12 cellular contexts compared by ENCODE assay signal in the genomic region with DNA sequence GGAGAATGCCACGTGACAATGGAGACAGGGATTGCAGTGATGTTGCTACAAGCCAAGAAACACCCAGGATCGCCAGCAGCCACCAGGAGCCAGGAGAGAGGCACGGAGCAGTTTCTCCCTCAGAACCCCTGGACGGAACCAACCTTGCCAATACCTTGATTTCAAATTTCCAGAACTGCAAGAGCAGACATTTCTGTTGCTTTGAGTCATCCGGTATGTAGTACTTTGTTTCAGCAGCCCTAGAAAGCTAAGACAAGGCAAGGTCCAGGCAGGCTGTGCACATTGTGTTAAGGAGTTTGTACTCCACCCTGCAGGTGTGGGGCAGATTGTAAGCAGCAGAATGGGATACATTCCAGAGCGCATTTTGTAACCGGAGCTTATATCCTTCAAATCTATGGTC. TPM values are rescaled to one million over a fixed set of nuclear protein-coding genes. Genes with fewer than 3 reads are reported as not detected.
DNase-seq lines count a peak whose midpoint lies in the region; ATAC-seq, FAIRE-seq and TF ChIP-seq lines count a peak whose summit lies in the region.
"Had no signal": no experiment of that assay in that cellular context is flagged by ENCODE, and none has a peak within 500 bp of the region (broad histone marks: within the 10 kb centered on the region; RNA-seq: fewer than 3 reads in every experiment).

No MANE protein-coding gene starts in this region.

- H3K27ac Mint-ChIP-seq in activated T-cell treated with anti-CD3 and anti-CD28 coated beads, Interleukin-2, amount 50 U/mL, for 24 hours = peak overlapping the region; percentile 93
- peak overlapping the region; percentile 36 for H3K27ac Mint-ChIP-seq in activated T-helper 1 cell treated with anti-CD3 and anti-CD28 coated beads, Interleukin-12 subunit alpha, Interleukin-12 subunit beta, Interleukin-2, Interleukin-4 antibody, amounts not matched to agents 30 ng/mL and 10 ng/mL and 1 ng/mL, durations not matched to agents 14 hours and 24 hours and 36 hours
- no peak overlapping the region for H3K27ac Mint-ChIP-seq in WTC11

- ATAC-seq in activated T-cell treated with anti-CD3 and anti-CD28 coated beads, Interleukin-2, amount 50 U/mL, for 4 hours = no peak
- ATAC-seq in WTC11 = no peak

- intact Hi-C loops in activated T-helper 1 cell treated with anti-CD3 and anti-CD28 coated beads, Interleukin-12 subunit alpha, Interleukin-12 subunit beta, Interleukin-2, Interleukin-4 antibody, amounts not matched to agents 30 ng/mL and 10 ng/mL and 1 ng/mL, durations not matched to agents 14 hours and 24 hours and 36 hours (cut with micrococcal nuclease) = loop anchor here (2.0 kb wide), 1 partner anchor 19 kb away; no protein-coding TSS in a partner anchor

- H3K27ac ChIP-seq in small intestine (ENCODE audit: low read depth in 1 of 2, low read length in 1 of 2) = peak overlapping the region; percentile 53 to 91

- no peaks in the 10 kb centered on the region for H3K27me3 ChIP-seq in small intestine (ENCODE audit: control insufficient read depth in 2 of 2, insufficient read depth in 2 of 2, low read length in 2 of 2)

- H3K9me3 ChIP-seq in small intestine (ENCODE audit: control insufficient read depth, low read depth) = no peaks in the 10 kb centered on the region

- H3K4me3 ChIP-seq in fibroblast of villous mesenchyme (ENCODE audit: low read depth, low read length) (no peak overlapping the region), small intestine (ENCODE audit: low read depth in 1 of 2, low read length in 2 of 2) (no peak overlapping the region)

- peak; percentile 29 for DNase-seq in activated T-cell treated with anti-CD3 and anti-CD28 coated beads, Interleukin-2, amount 50 U/mL, for 24 hours
- DNase-seq in activated T-cell treated with anti-CD3 and anti-CD28 coated beads, Interleukin-2, amount 50 U/mL, for 4 hours = no peak
- no peak for DNase-seq in activated T-helper 1 cell treated with anti-CD3 and anti-CD28 coated beads, Interleukin-12 subunit alpha, Interleukin-12 subunit beta, Interleukin-2, Interleukin-4 antibody, amounts not matched to agents 30 ng/mL and 10 ng/mL and 1 ng/mL, durations not matched to agents 14 hours and 24 hours and 36 hours (ENCODE audit: low spot score)
- DNase-seq in fibroblast of villous mesenchyme (ENCODE audit: low read depth) = no peak
- peak; percentile 93 for DNase-seq in small intestine
- DNase-seq in NCI-H2107 (lab: John Stamatoyannopoulos, UW) = no peak
- DNase-seq in kidney glomerular epithelial cell (lab: John Stamatoyannopoulos, UW) = no peak
- no peak for DNase-seq in WTC11 (ENCODE audit: low spot score)
- DNase-seq: activated gamma-delta T cell treated with Interleukin-2 at 50 U/mL for 16 hours, NCI-H2029 had no signal

- H3K4me1 Mint-ChIP-seq in activated T-cell treated with anti-CD3 and anti-CD28 coated beads, Interleukin-2, amount 50 U/mL, for 24 hours (ENCODE audit: low read depth) = peaks cover 87% of the 10 kb centered on the region
- peaks cover 80% of the 10 kb centered on the region for H3K4me1 Mint-ChIP-seq in activated T-cell treated with anti-CD3 and anti-CD28 coated beads, Interleukin-2, amount 50 U/mL, for 4 hours (ENCODE audit: low read depth)
- H3K4me1 Mint-ChIP-seq in activated T-helper 1 cell treated with anti-CD3 and anti-CD28 coated beads, Interleukin-12 subunit alpha, Interleukin-12 subunit beta, Interleukin-2, Interleukin-4 antibody, amounts not matched to agents 30 ng/mL and 10 ng/mL and 1 ng/mL, durations not matched to agents 14 hours and 24 hours and 36 hours (ENCODE audit: low read depth) = peaks cover 87% of the 10 kb centered on the region
- H3K4me1 Mint-ChIP-seq in WTC11 = peaks cover 65% of the 10 kb centered on the region

- WGBS in small intestine, 3 donors = 16 to 65% (median 37%) methylated on average over 7 of the region's 7 CpGs

- H3K27me3 Mint-ChIP-seq in activated T-cell treated with anti-CD3 and anti-CD28 coated beads, Interleukin-2, amount 50 U/mL, for 24 hours = no peaks in the 10 kb centered on the region
- no peaks in the 10 kb centered on the region for H3K27me3 Mint-ChIP-seq in activated T-cell treated with anti-CD3 and anti-CD28 coated beads, Interleukin-2, amount 50 U/mL, for 4 hours (ENCODE audit: low read depth)
- no peaks in the 10 kb centered on the region for H3K27me3 Mint-ChIP-seq in activated T-helper 1 cell treated with anti-CD3 and anti-CD28 coated beads, Interleukin-12 subunit alpha, Interleukin-12 subunit beta, Interleukin-2, Interleukin-4 antibody, amounts not matched to agents 30 ng/mL and 10 ng/mL and 1 ng/mL, durations not matched to agents 14 hours and 24 hours and 36 hours (ENCODE audit: insufficient read depth)
- no peaks in the 10 kb centered on the region for H3K27me3 Mint-ChIP-seq in WTC11 (ENCODE audit: low read depth)

- TF ChIP-seq CTCF in fibroblast of villous mesenchyme (IDR thresholded peaks at IDR 0.05; ENCODE audit: insufficient read depth, low read depth, low read length) (peak; percentile 21), WTC11 (IDR thresholded peaks at IDR 0.05) (no peak)

- peaks cover 2% of the 10 kb centered on the region for H3K36me3 Mint-ChIP-seq in activated T-cell treated with anti-CD3 and anti-CD28 coated beads, Interleukin-2, amount 50 U/mL, for 24 hours (ENCODE audit: low read depth)
- peaks cover 3% of the 10 kb centered on the region for H3K36me3 Mint-ChIP-seq in activated T-cell treated with anti-CD3 and anti-CD28 coated beads, Interleukin-2, amount 50 U/mL, for 4 hours (ENCODE audit: insufficient read depth)
- peaks cover 45% of the 10 kb centered on the region for H3K36me3 Mint-ChIP-seq in activated T-helper 1 cell treated with anti-CD3 and anti-CD28 coated beads, Interleukin-12 subunit alpha, Interleukin-12 subunit beta, Interleukin-2, Interleukin-4 antibody, amounts not matched to agents 30 ng/mL and 10 ng/mL and 1 ng/mL, durations not matched to agents 14 hours and 24 hours and 36 hours (ENCODE audit: low read depth)
- no peaks in the 10 kb centered on the region for H3K36me3 Mint-ChIP-seq in WTC11

- POLR2A ChIA-PET in WTC11 (lab: Charles Lee) = no interaction called here

- CTCF ChIA-PET in WTC11 (lab: Charles Lee) = interaction anchor here (0.7 to 2.4 kb wide), 6 partner anchors 17 to 144 kb away, joined by 3 to 28 read pairs (median 3); no protein-coding TSS in a partner anchor

- no peak for FAIRE-seq in small intestine (lab: Jason Lieb, UNC)

- peaks cover 16 to 18% of the 10 kb centered on the region in 2 donors for H3K4me1 ChIP-seq in small intestine (ENCODE audit: control insufficient read depth in 2 of 2, insufficient read depth in 1 of 2, low read depth in 1 of 2, low read length in 1 of 2)

- peak overlapping the region; percentile 40 for H3K4me3 Mint-ChIP-seq in activated T-cell treated with anti-CD3 and anti-CD28 coated beads, Interleukin-2, amount 50 U/mL, for 24 hours
- no peak overlapping the region for H3K4me3 Mint-ChIP-seq in activated T-cell treated with anti-CD3 and anti-CD28 coated beads, Interleukin-2, amount 50 U/mL, for 4 hours
- H3K4me3 Mint-ChIP-seq in activated T-helper 1 cell treated with anti-CD3 and anti-CD28 coated beads, Interleukin-12 subunit alpha, Interleukin-12 subunit beta, Interleukin-2, Interleukin-4 antibody, amounts not matched to agents 30 ng/mL and 10 ng/mL and 1 ng/mL, durations not matched to agents 14 hours and 24 hours and 36 hours = no peak overlapping the region
- no peak overlapping the region for H3K4me3 Mint-ChIP-seq in WTC11
- H3K4me3 Mint-ChIP-seq: nephron had no signal

- H3K9me3 Mint-ChIP-seq in activated T-cell treated with anti-CD3 and anti-CD28 coated beads, Interleukin-2, amount 50 U/mL, for 24 hours = no peaks in the 10 kb centered on the region
- H3K9me3 Mint-ChIP-seq in activated T-cell treated with anti-CD3 and anti-CD28 coated beads, Interleukin-2, amount 50 U/mL, for 4 hours = no peaks in the 10 kb centered on the region
- no peaks in the 10 kb centered on the region for H3K9me3 Mint-ChIP-seq in activated T-helper 1 cell treated with anti-CD3 and anti-CD28 coated beads, Interleukin-12 subunit alpha, Interleukin-12 subunit beta, Interleukin-2, Interleukin-4 antibody, amounts not matched to agents 30 ng/mL and 10 ng/mL and 1 ng/mL, durations not matched to agents 14 hours and 24 hours and 36 hours
- no peaks in the 10 kb centered on the region for H3K9me3 Mint-ChIP-seq in WTC11
- H3K9me3 Mint-ChIP-seq: nephron had no signal

- no peaks in the 10 kb centered on the region for H3K36me3 ChIP-seq in small intestine (ENCODE audit: control insufficient read depth in 2 of 2, insufficient read depth in 2 of 2, low read length in 2 of 2)

TF ChIP-seq in WTC11, 78 proteins besides CTCF, POLR2A, EP300 and RAD21 (continues in another document):
- TF ChIP-seq, protein P1, sequence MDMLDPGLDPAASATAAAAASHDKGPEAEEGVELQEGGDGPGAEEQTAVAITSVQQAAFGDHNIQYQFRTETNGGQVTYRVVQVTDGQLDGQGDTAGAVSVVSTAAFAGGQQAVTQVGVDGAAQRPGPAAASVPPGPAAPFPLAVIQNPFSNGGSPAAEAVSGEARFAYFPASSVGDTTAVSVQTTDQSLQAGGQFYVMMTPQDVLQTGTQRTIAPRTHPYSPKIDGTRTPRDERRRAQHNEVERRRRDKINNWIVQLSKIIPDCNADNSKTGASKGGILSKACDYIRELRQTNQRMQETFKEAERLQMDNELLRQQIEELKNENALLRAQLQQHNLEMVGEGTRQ (CRISPR knock-in tag; IDR thresholded peaks at IDR 0.05) = no peak
- TF ChIP-seq ZBTB21 (CRISPR knock-in tag; IDR thresholded peaks at IDR 0.05; ENCODE audit: borderline replicate concordance) (no peak), SMAD4 (CRISPR knock-in tag; IDR thresholded peaks at IDR 0.05) (no peak), ZNF121 (CRISPR knock-in tag; IDR thresholded peaks at IDR 0.05) (no peak), CREB1 (CRISPR knock-in tag; IDR thresholded peaks at IDR 0.05) (no peak)
- TF ChIP-seq, protein P2, sequence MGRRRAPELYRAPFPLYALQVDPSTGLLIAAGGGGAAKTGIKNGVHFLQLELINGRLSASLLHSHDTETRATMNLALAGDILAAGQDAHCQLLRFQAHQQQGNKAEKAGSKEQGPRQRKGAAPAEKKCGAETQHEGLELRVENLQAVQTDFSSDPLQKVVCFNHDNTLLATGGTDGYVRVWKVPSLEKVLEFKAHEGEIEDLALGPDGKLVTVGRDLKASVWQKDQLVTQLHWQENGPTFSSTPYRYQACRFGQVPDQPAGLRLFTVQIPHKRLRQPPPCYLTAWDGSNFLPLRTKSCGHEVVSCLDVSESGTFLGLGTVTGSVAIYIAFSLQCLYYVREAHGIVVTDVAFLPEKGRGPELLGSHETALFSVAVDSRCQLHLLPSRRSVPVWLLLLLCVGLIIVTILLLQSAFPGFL (CRISPR knock-in tag; IDR thresholded peaks at IDR 0.05; ENCODE audit: borderline replicate concordance) = no peak

RNA-seq across cellular contexts. Expression of a gene that starts 48.3 kb away (rescaled TPM):
- total RNA-seq in activated T-cell treated with anti-CD3 and anti-CD28 coated beads, Interleukin-2, amount 50 U/mL, for 4 hours = 1 to 10 TPM; 8.9 to 9.4 (median 9.0) TPM
- 47.9 and 48.2 TPM in 2 replicates for total RNA-seq in activated T-helper 1 cell treated with anti-CD3 and anti-CD28 coated beads, Interleukin-12 subunit alpha, Interleukin-12 subunit beta, Interleukin-2, Interleukin-4 antibody, amounts not matched to agents 30 ng/mL and 10 ng/mL and 1 ng/mL, durations not matched to agents 14 hours and 24 hours and 36 hours
- total RNA-seq in fibroblast of villous mesenchyme = 6.4 and 6.5 TPM in 2 replicates
- 1 to 10 TPM in 2 of 3 donors, under 1 TPM in 1; 0.22 to 3.5 (median 1.1) TPM for polyA plus RNA-seq in small intestine
- 22.3 to 24.3 TPM (median 23.9 TPM) in 3 replicates for total RNA-seq in WTC11 (2021)
- total RNA-seq: dermis microvascular lymphatic vessel endothelial cell had no signal

Comparison
In these comparisons a context has a peak if more than half of its experiments do, and no peak if none do; other contexts are left out.
1. DNase-seq: peak in activated T-cell treated with anti-CD3 and anti-CD28 coated beads, Interleukin-2, amount 50 U/mL, for 24 hours (single experiment) and small intestine (single experiment); none in activated T-cell treated with anti-CD3 and anti-CD28 coated beads, Interleukin-2, amount 50 U/mL, for 4 hours (single experiment), activated T-helper 1 cell treated with anti-CD3 and anti-CD28 coated beads, Interleukin-12 subunit alpha, Interleukin-12 subunit beta, Interleukin-2, Interleukin-4 antibody, amounts not matched to agents 30 ng/mL and 10 ng/mL and 1 ng/mL, durations not matched to agents 14 hours and 24 hours and 36 hours (single experiment), fibroblast of villous mesenchyme (single experiment), NCI-H2107 (single experiment), kidney glomerular epithelial cell (single experiment) and WTC11 (single experiment).